Comparison of ENCODE assay signal across 19 cellular contexts in genomic region chr16:85531516-85531915, GRCh38.
"Had no signal": no experiment of that assay in that cellular context is flagged by ENCODE, and none has a peak within 500 bp of the region (broad histone marks: within the 10 kb centered on the region; RNA-seq: fewer than 3 reads in every experiment).

No MANE protein-coding gene starts in this region.

- H3K4me3 Mint-ChIP-seq: activated naive CD8-positive, alpha-beta T cell treated with anti-CD3 and anti-CD28 coated beads, Interleukin-2, amount 50 U/mL, for 24 hours; activated T-helper 1 cell treated with anti-CD3 and anti-CD28 coated beads, Interleukin-12 subunit alpha, Interleukin-12 subunit beta, Interleukin-2, Interleukin-4 antibody, amounts not matched to agents 30 ng/mL and 10 ng/mL and 1 ng/mL, durations not matched to agents 14 hours and 24 hours and 36 hours; immature natural killer cell; natural killer cell treated with Interleukin-12 subunit alpha and Interleukin-12 subunit beta and Interleukin-15 and Interleukin-18, amount 100 ng/mL, for 72 hours; stimulated activated effector memory CD8-positive, alpha-beta T cell treated with anti-CD3 and anti-CD28 coated beads, Interleukin-12 subunit alpha, Interleukin-12 subunit beta, amount 100 ng/mL, for 72 hours; T-cell had no signal

- H3K27me3 Mint-ChIP-seq: activated naive CD8-positive, alpha-beta T cell treated with anti-CD3 and anti-CD28 coated beads, Interleukin-2, amount 50 U/mL, for 24 hours; T-cell had no signal

- H3K27ac Mint-ChIP-seq: activated naive CD8-positive, alpha-beta T cell treated with anti-CD3 and anti-CD28 coated beads, Interleukin-2, amount 50 U/mL, for 24 hours; activated T-helper 1 cell treated with anti-CD3 and anti-CD28 coated beads, Interleukin-12 subunit alpha, Interleukin-12 subunit beta, Interleukin-2, Interleukin-4 antibody, amounts not matched to agents 30 ng/mL and 10 ng/mL and 1 ng/mL, durations not matched to agents 14 hours and 24 hours and 36 hours; immature natural killer cell; natural killer cell treated with Interleukin-12 subunit alpha and Interleukin-12 subunit beta and Interleukin-15 and Interleukin-18, amount 100 ng/mL, for 72 hours; progenitor cell of endocrine pancreas; stimulated activated effector memory CD8-positive, alpha-beta T cell treated with anti-CD3 and anti-CD28 coated beads, Interleukin-12 subunit alpha, Interleukin-12 subunit beta, amount 100 ng/mL, for 72 hours; T-cell had no signal

- H3K9me3 Mint-ChIP-seq: activated naive CD8-positive, alpha-beta T cell treated with anti-CD3 and anti-CD28 coated beads, Interleukin-2, amount 50 U/mL, for 24 hours; activated T-helper 1 cell treated with anti-CD3 and anti-CD28 coated beads, Interleukin-12 subunit alpha, Interleukin-12 subunit beta, Interleukin-2, Interleukin-4 antibody, amounts not matched to agents 30 ng/mL and 10 ng/mL and 1 ng/mL, durations not matched to agents 14 hours and 24 hours and 36 hours; natural killer cell treated with Interleukin-12 subunit alpha and Interleukin-12 subunit beta and Interleukin-15 and Interleukin-18, amount 100 ng/mL, for 72 hours; stimulated activated effector memory CD8-positive, alpha-beta T cell treated with anti-CD3 and anti-CD28 coated beads, Interleukin-12 subunit alpha, Interleukin-12 subunit beta, amount 100 ng/mL, for 72 hours; T-cell had no signal

- H3K36me3 ChIP-seq: ascending aorta, colonic mucosa, esophagus muscularis mucosa, tibial artery, vagina had no signal

- H3K36me3 Mint-ChIP-seq: immature natural killer cell; natural killer cell treated with Interleukin-12 subunit alpha and Interleukin-12 subunit beta and Interleukin-15 and Interleukin-18, amount 100 ng/mL, for 72 hours; stimulated activated effector memory CD8-positive, alpha-beta T cell treated with anti-CD3 and anti-CD28 coated beads, Interleukin-12 subunit alpha, Interleukin-12 subunit beta, amount 100 ng/mL, for 72 hours; T-cell had no signal

- DNase-seq: activated CD4-positive, alpha-beta T cell treated with anti-CD3 and anti-CD28 coated beads, Interleukin-2, amount 50 U/mL, for 1 hour; activated naive CD4-positive, alpha-beta T cell treated with Interleukin-2 at 50 U/mL for 16 hours; activated naive CD8-positive, alpha-beta T cell treated with anti-CD3 and anti-CD28 coated beads, Interleukin-2, amount 50 U/mL, for 24 hours; colonic mucosa; glutamatergic neuron; immature natural killer cell; mesendoderm; occipital lobe; SK-N-SH; T-cell; T-helper 9 cell; tibial artery had no signal

- H3K9me3 ChIP-seq: ascending aorta, colonic mucosa, esophagus muscularis mucosa, SK-N-SH, tibial artery, vagina had no signal

- ATAC-seq: activated naive CD8-positive, alpha-beta T cell treated with anti-CD3 and anti-CD28 coated beads, Interleukin-2, amount 50 U/mL, for 24 hours; natural killer cell treated with Interleukin-12 subunit alpha and Interleukin-12 subunit beta and Interleukin-15 and Interleukin-18, amount 100 ng/mL, for 72 hours; stimulated activated effector memory CD8-positive, alpha-beta T cell treated with anti-CD3 and anti-CD28 coated beads, Interleukin-12 subunit alpha, Interleukin-12 subunit beta, amount 100 ng/mL, for 72 hours; T-cell had no signal

- H3K9ac ChIP-seq: SK-N-SH had no signal

- H3K4me1 ChIP-seq: ascending aorta had no signal

- H3K27me3 ChIP-seq: ascending aorta, colonic mucosa, esophagus muscularis mucosa, tibial artery, vagina had no signal

- H3K4me3 ChIP-seq: ascending aorta, colonic mucosa, esophagus muscularis mucosa, tibial artery, vagina had no signal

- H3K27ac ChIP-seq: ascending aorta, colonic mucosa, tibial artery, vagina had no signal
